In genomic region chr2:97645700-97646629, GRCh38 we compare ENCODE assay signal across 1 cellular context.
TF ChIP-seq lines count a peak whose summit lies in the region.

Gene COX5B, plus strand, starts transcription at chr2:97646062. Its CDS starts 25 bp downstream, at chr2:97646087.

TF ChIP-seq in K562, 482 proteins besides CTCF, POLR2A, EP300 and RAD21 (continued from another document):
- TF ChIP-seq SPI1 (IDR thresholded peaks at IDR 0.05; ENCODE audit: borderline replicate concordance, low read depth, low read length), result peak; percentile 63
- no peak for TF ChIP-seq TRIM24 (IDR thresholded peaks at IDR 0.05)
- no peak for TF ChIP-seq DMBX1 (CRISPR knock-in tag; IDR thresholded peaks at IDR 0.05; ENCODE audit: borderline replicate concordance)
- TF ChIP-seq NFE2 (IDR thresholded peaks at IDR 0.05; ENCODE audit: low read depth), result 0 out of 2 replicates have a peak, but pooled peaks have one; percentile 2
- no peak for TF ChIP-seq CLOCK (CRISPR knock-in tag; IDR thresholded peaks at IDR 0.05; ENCODE audit: borderline replicate concordance)
- TF ChIP-seq HMGN3 (IDR thresholded peaks at IDR 0.05; ENCODE audit: borderline replicate concordance, extremely low read depth, insufficient read length, low read depth, low read length), result peak; percentile 84
- no peak for TF ChIP-seq E4F1 (CRISPR knock-in tag; IDR thresholded peaks at IDR 0.05; ENCODE audit: borderline replicate concordance)
- peak; percentile 57; the same call in 1 of the 2 replicates for TF ChIP-seq KAT7 (CRISPR knock-in tag; IDR thresholded peaks at IDR 0.05; ENCODE audit: borderline replicate concordance)
- TF ChIP-seq RFX7 (CRISPR knock-in tag; IDR thresholded peaks at IDR 0.05), result no peak
